ENCODE assay signal across 26 cellular contexts in genomic region chr12:80681786-80682185, GRCh38. TPM values are rescaled to one million over a fixed set of nuclear protein-coding genes. Genes with fewer than 3 reads are reported as not detected.
"Had no signal": no experiment of that assay in that cellular context is flagged by ENCODE, and none has a peak within 500 bp of the region (broad histone marks: within the 10 kb centered on the region; RNA-seq: fewer than 3 reads in every experiment).

No MANE protein-coding gene starts in this region.

- H3K9me3 ChIP-seq: esophagus muscularis mucosa, neutrophil, upper lobe of left lung, uterus had no signal

- H3K36me3 ChIP-seq: esophagus muscularis mucosa, gastroesophageal sphincter, neutrophil, tibial artery, upper lobe of left lung, uterus had no signal

- H3K27ac Mint-ChIP-seq: dendritic cell treated with granulocyte-macrophage colony-stimulating factor and Interleukin-4, amounts not matched to agents 40 ng/mL and 50 ng/mL, for 4 days; effector memory CD8-positive, alpha-beta T cell; naive thymus-derived CD8-positive, alpha-beta T cell had no signal

- H3K27me3 Mint-ChIP-seq: dendritic cell treated with granulocyte-macrophage colony-stimulating factor and Interleukin-4, amounts not matched to agents 40 ng/mL and 50 ng/mL, for 4 days; effector memory CD8-positive, alpha-beta T cell; naive thymus-derived CD8-positive, alpha-beta T cell had no signal

- H3K36me3 Mint-ChIP-seq: naive thymus-derived CD8-positive, alpha-beta T cell had no signal

- H2AFZ ChIP-seq: hepatocyte had no signal

- H3K4me3 Mint-ChIP-seq: dendritic cell treated with granulocyte-macrophage colony-stimulating factor and Interleukin-4, amounts not matched to agents 40 ng/mL and 50 ng/mL, for 4 days; effector memory CD8-positive, alpha-beta T cell; naive thymus-derived CD8-positive, alpha-beta T cell had no signal

- H3K4me3 ChIP-seq: esophagus muscularis mucosa, gastroesophageal sphincter, hepatocyte, tibial artery, upper lobe of left lung, uterus had no signal

- H3K27me3 ChIP-seq: esophagus muscularis mucosa, gastroesophageal sphincter, hepatocyte, neutrophil, tibial artery, upper lobe of left lung, uterus had no signal

- ATAC-seq: effector memory CD8-positive, alpha-beta T cell; gastroesophageal sphincter; left colon; naive thymus-derived CD8-positive, alpha-beta T cell; right cardiac atrium had no signal

- H3K4me1 Mint-ChIP-seq: naive thymus-derived CD8-positive, alpha-beta T cell had no signal

- H3K79me2 ChIP-seq: hepatocyte had no signal

- H3K27ac ChIP-seq: epithelial cell of prostate, esophagus muscularis mucosa, gastroesophageal sphincter, hepatocyte, neutrophil, tibial artery, upper lobe of left lung, uterus had no signal

- DNase-seq: cerebellar nuclear complex; effector memory CD8-positive, alpha-beta T cell; head of caudate nucleus; left colon; mesendoderm; naive thymus-derived CD8-positive, alpha-beta T cell; right cardiac atrium; stimulated activated CD4-positive, alpha-beta T cell treated with anti-CD3 and anti-CD28 coated beads, Interleukin-12 subunit alpha, Interleukin-12 subunit beta, amount 100 ng/mL, for 4 hours; stimulated activated naive CD4-positive, alpha-beta T cell; tibial artery; upper lobe of left lung; uterus had no signal

- H3K4me2 ChIP-seq: hepatocyte had no signal

- H3K4me1 ChIP-seq: esophagus muscularis mucosa, gastroesophageal sphincter, tibial artery, upper lobe of left lung, uterus had no signal

RNA-seq across cellular contexts. Expression of gene MYF6, which starts 25.6 kb away (rescaled TPM):
- total RNA-seq: fibroblast of villous mesenchyme; gastroesophageal sphincter; kidney epithelial cell; left colon; liver; lung microvascular endothelial cell; naive thymus-derived CD8-positive, alpha-beta T cell; osteocyte; posterior vena cava; right cardiac atrium; upper lobe of left lung; uterus had no signal
- polyA plus RNA-seq: hepatocyte; naive thymus-derived CD8-positive, alpha-beta T cell; neural cell had no signal

RNA-seq across cellular contexts. Expression of gene MYF5, which starts 34.9 kb away (rescaled TPM):
- total RNA-seq: esophagus muscularis mucosa; fibroblast of villous mesenchyme; gastroesophageal sphincter; hepatocyte; kidney epithelial cell; left colon; liver; lung microvascular endothelial cell; naive thymus-derived CD8-positive, alpha-beta T cell; osteocyte; posterior vena cava; right cardiac atrium; temporal lobe; upper lobe of left lung; uterus had no signal
- polyA plus RNA-seq: hepatocyte; liver; naive thymus-derived CD8-positive, alpha-beta T cell; neural cell; right cardiac atrium had no signal
